In the genomic region with DNA sequence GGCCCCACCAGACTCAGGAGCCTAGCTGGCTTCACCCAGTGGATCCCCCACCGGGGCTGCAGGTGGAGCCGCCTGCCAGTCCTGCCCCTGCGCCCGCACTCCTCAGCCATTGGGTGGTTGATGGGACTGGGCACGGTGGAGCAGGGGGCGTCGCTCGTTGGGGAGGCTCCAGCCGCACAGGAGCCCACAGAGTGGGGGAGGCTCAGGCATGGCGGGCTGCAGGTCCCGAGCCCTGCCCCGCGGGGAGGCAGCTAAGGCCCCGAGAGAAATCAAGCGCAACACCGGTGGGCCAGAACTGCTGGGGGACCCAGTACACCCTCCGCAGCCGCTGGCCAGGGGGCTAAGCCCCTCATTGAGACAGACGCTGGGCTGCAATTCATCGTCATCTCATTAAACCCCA, we compare ENCODE assay signal across 33 cellular contexts.
"Had no signal": no experiment of that assay in that cellular context is flagged by ENCODE, and none has a peak within 500 bp of the region (broad histone marks: within the 10 kb centered on the region; RNA-seq: fewer than 3 reads in every experiment).

No MANE protein-coding gene starts in this region.

- H3K27ac ChIP-seq: KMS-11 had no signal

- DNase-seq: Karpas-422, Kasumi-1, KG1, MG63, MM.1S, NCI-H1048, NCI-H1092, NCI-H1092 treated with DMSO at 0.1 percent for 48 hours, NCI-H1105, NCI-H1105 treated with DMSO at 0.1 percent for 48 hours, NCI-H1417, NCI-H1417 treated with DMSO at 0.1 percent for 48 hours, NCI-H1436, NCI-H1436 treated with DMSO at 0.1 percent for 48 hours, NCI-H146, NCI-H1694, NCI-H1694 treated with DMSO at 0.1 percent for 48 hours, NCI-H187, NCI-H187 treated with DMSO at 0.1 percent for 48 hours, NCI-H1930, NCI-H2029, NCI-H2029 treated with DMSO at 0.1 percent for 48 hours, NCI-H2081, NCI-H2081 treated with DMSO at 0.1 percent for 48 hours, NCI-H2107, NCI-H2171, NCI-H2171 treated with DMSO at 0.1 percent for 48 hours, NCI-H2227 treated with DMSO at 0.1 percent for 48 hours, NCI-H226, NCI-H345, NCI-H446, NCI-H446 treated with DMSO at 0.1 percent for 48 hours had no signal

- H3K27me3 ChIP-seq: MG63 had no signal

- H3K4me2 ChIP-seq: KMS-11 had no signal

- H3K4me3 ChIP-seq: MG63 had no signal

- H3K36me3 ChIP-seq: MG63 had no signal

- H3K9me3 ChIP-seq: MG63 had no signal

- H3K9ac ChIP-seq: KMS-11 had no signal
